ENCODE assay signal across 10 cellular contexts in the genomic region with DNA sequence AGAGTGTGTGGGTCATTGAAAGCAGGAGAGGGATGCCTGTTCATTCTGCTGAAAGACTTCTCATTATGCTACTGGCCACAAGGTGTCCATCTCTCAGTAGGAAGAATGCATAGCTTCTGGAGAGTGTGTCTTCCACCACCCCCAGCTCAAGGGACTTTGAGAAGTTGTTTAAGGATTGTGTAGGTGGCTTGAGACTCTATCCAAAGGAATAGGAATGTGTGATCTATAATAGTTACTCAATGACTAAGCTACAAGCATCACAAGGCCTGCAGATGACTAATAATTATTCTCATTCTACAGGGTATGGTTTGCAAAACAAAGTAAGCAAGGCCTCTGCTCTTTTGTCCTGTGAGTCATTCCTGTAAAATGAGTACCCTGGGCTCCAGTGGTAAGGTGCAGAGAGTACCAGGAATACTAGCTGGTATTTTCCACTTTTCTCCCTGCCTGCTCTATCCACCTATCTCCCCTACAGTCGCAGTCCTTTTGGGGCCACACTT.
DNase-seq lines count a peak whose midpoint lies in the region; ATAC-seq, FAIRE-seq and TF ChIP-seq lines count a peak whose summit lies in the region.
"Had no signal": no experiment of that assay in that cellular context is flagged by ENCODE, and none has a peak within 500 bp of the region (broad histone marks: within the 10 kb centered on the region; RNA-seq: fewer than 3 reads in every experiment).

No MANE protein-coding gene starts in this region.

- peak overlapping the region; percentile 65 to 67 for H3K18ac ChIP-seq in mesenchymal stem cell (ENCODE audit: low read depth in 1 of 2, low read length in 2 of 2)

- no peak overlapping the region for H3K23ac ChIP-seq in mesenchymal stem cell (ENCODE audit: low read length in 2 of 2)

- H3K27ac ChIP-seq in mesenchymal stem cell (ENCODE audit: low read length, poor library complexity, severe bottlenecking) (peak overlapping the region; percentile 98), sigmoid colon (peak overlapping the region in 1 of 4 donors; percentile 36)

- TF ChIP-seq CTCF in AG09319 (IDR thresholded peaks at IDR 0.05; ENCODE audit: low read depth, low read length), result peak; percentile 30
- TF ChIP-seq CTCF in MCF 10A (IDR thresholded peaks at IDR 0.05; ENCODE audit: unreplicated experiment), result peak; percentile 35
- no peak for TF ChIP-seq CTCF in sigmoid colon (IDR thresholded peaks at IDR 0.05)

- POLR2A ChIA-PET in MCF 10A (lab: Yijun Ruan, JAX) (interaction anchor here (0.6 to 4.2 kb wide), 18 partner anchors 8 to 1096 kb away, joined by 3 to 24 read pairs (median 4); no protein-coding TSS in a partner anchor), T-cell (lab: Charles Lee) (no interaction called here)

- H3K36me3 ChIP-seq in mesenchymal stem cell (ENCODE audit: control insufficient read depth in 1 of 2, insufficient read depth in 2 of 2, low read depth in 1 of 2, low read length in 2 of 2) (no peaks in the 10 kb centered on the region), sigmoid colon (no peaks in the 10 kb centered on the region)

- H3K4me3 ChIP-seq in mesenchymal stem cell (ENCODE audit: insufficient read depth in 1 of 2, low read depth in 1 of 2, low read length in 2 of 2), result no peak overlapping the region
- H3K4me3 ChIP-seq in sigmoid colon, result no peak overlapping the region

- H3K9me3 ChIP-seq in mesenchymal stem cell (ENCODE audit: control insufficient read depth, low read length) (peaks cover 5% of the 10 kb centered on the region), sigmoid colon (no peaks in the 10 kb centered on the region)

- no TSS peak for BruUV-seq in MCF 10A (replicated peaks; lab: Mats Ljungman, UMichigan)

- ATAC-seq in HG03025 (IDR thresholded peaks at IDR 0.05; ENCODE audit: low FRiP score, unreplicated experiment) (no peak), T-cell (replicated peaks in 1 of 4) (no peak), HG02852 (IDR thresholded peaks at IDR 0.05; ENCODE audit: unreplicated experiment) (no peak)

- 0% methylated on average over 1 of the region's 1 CpG for WGBS in mesenchymal stem cell
- WGBS in sigmoid colon, 2 donors, result 88 to 90% methylated on average over 1 of the region's 1 CpG

- H3K36me3 Mint-ChIP-seq in MCF 10A (ENCODE audit: insufficient read depth, unreplicated experiment) (peaks cover 8% of the 10 kb centered on the region), T-cell (no peaks in the 10 kb centered on the region)

- H3K9me3 Mint-ChIP-seq in MCF 10A (ENCODE audit: unreplicated experiment), result no peaks in the 10 kb centered on the region
- H3K9me3 Mint-ChIP-seq in T-cell, result no peaks in the 10 kb centered on the region

- H3K79me1 ChIP-seq in mesenchymal stem cell (replicated peaks; ENCODE audit: low read length, poor library complexity, severe bottlenecking), result no peaks in the 10 kb centered on the region

- H2AK5ac ChIP-seq in mesenchymal stem cell (ENCODE audit: low read length, severe bottlenecking), result peak overlapping the region; percentile 67

- no peak overlapping the region for H3K14ac ChIP-seq in mesenchymal stem cell (ENCODE audit: low read length in 2 of 2)

- H2BK120ac ChIP-seq in mesenchymal stem cell (ENCODE audit: low read depth, low read length), result no peak overlapping the region

- H3K4ac ChIP-seq in mesenchymal stem cell (ENCODE audit: low read depth in 1 of 2, low read length in 2 of 2), result peak overlapping the region; percentile 9 to 45

- H3K27ac Mint-ChIP-seq in MCF 10A (ENCODE audit: low read depth, unreplicated experiment) (peak overlapping the region; percentile 96), T-cell (no peak overlapping the region)

- H4K91ac ChIP-seq in mesenchymal stem cell (ENCODE audit: low read length), result peak overlapping the region; percentile 64

- H2BK5ac ChIP-seq in mesenchymal stem cell (ENCODE audit: low read depth, low read length, poor library complexity, severe bottlenecking), result peak overlapping the region; percentile 94

- no peak overlapping the region for H3K4me2 ChIP-seq in mesenchymal stem cell (ENCODE audit: low read length, poor library complexity, severe bottlenecking)

- H3K4me1 Mint-ChIP-seq in MCF 10A (ENCODE audit: insufficient read depth, unreplicated experiment), result peaks cover 40% of the 10 kb centered on the region
- no peaks in the 10 kb centered on the region for H3K4me1 Mint-ChIP-seq in T-cell

- DNase-seq in AG09319 (ENCODE audit: extremely low read depth, low read depth) (peak; percentile 72), HTR-8/SVneo (ENCODE audit: insufficient read length, low spot score) (peak; percentile 65), MCF 10A (ENCODE audit: unreplicated experiment) (peak; percentile 95), mesenchymal stem cell (peak; percentile 96), T-cell (no peak), sigmoid colon (no peak)
- DNase-seq: activated T-cell treated with anti-CD3 and anti-CD28 coated beads for 4 hours, NCI-H446 treated with DMSO at 0.1 percent for 48 hours had no signal

- no peaks in the 10 kb centered on the region for H3K27me3 ChIP-seq in mesenchymal stem cell (ENCODE audit: control insufficient read depth in 1 of 2, insufficient read depth in 1 of 2, low read length in 2 of 2)
- no peaks in the 10 kb centered on the region for H3K27me3 ChIP-seq in sigmoid colon

- intact Hi-C loops in MCF 10A (cut with micrococcal nuclease) (loop anchor here (1.0 to 5.0 kb wide), 3 partner anchors 81 to 1095 kb away; a partner anchor contains a TSS), sigmoid colon (cut with DNase I) (no loop called here)

- TF ChIP-seq POLR2A in sigmoid colon (IDR thresholded peaks at IDR 0.05), result no peak

- peak; percentile 72 for FAIRE-seq in HTR-8/SVneo (lab: Jason Lieb, UNC)

- TF ChIP-seq EP300 in sigmoid colon (IDR thresholded peaks at IDR 0.05), result no peak

- H2AFZ ChIP-seq in mesenchymal stem cell (ENCODE audit: low read depth, low read length), result no peak overlapping the region

- peak overlapping the region; percentile 83 for H4K8ac ChIP-seq in mesenchymal stem cell (ENCODE audit: low read length)

- peak overlapping the region; percentile 44 for H2BK15ac ChIP-seq in mesenchymal stem cell (ENCODE audit: low read depth, poor library complexity, severe bottlenecking)

- H2BK12ac ChIP-seq in mesenchymal stem cell (ENCODE audit: low read length in 2 of 2), result peak overlapping the region; percentile 33 to 80

- no peaks in the 10 kb centered on the region for H3K27me3 Mint-ChIP-seq in MCF 10A (ENCODE audit: insufficient read depth, unreplicated experiment)
- peaks cover 0 to 3% of the 10 kb centered on the region in 2 donors for H3K27me3 Mint-ChIP-seq in T-cell

- H3K9ac ChIP-seq in mesenchymal stem cell (ENCODE audit: low read length), result peak overlapping the region; percentile 75

- peaks cover 9% of the 10 kb centered on the region for H3K4me1 ChIP-seq in mesenchymal stem cell (ENCODE audit: control insufficient read depth, insufficient read depth, low read depth, low read length)
- peaks cover 0 to 10% (median 8%) of the 10 kb centered on the region in 4 donors for H3K4me1 ChIP-seq in sigmoid colon

- H3K4me3 Mint-ChIP-seq in MCF 10A (ENCODE audit: unreplicated experiment) (peak overlapping the region; percentile 9), T-cell (no peak overlapping the region)

- CTCF ChIA-PET in MCF 10A (lab: Yijun Ruan, JAX) (interaction anchor here (0.6 to 1.9 kb wide), 7 partner anchors 9 to 1257 kb away, joined by 3 to 5 read pairs (median 4); no protein-coding TSS in a partner anchor), T-cell (lab: Charles Lee) (interaction anchor here in 1 of 2 donors (0.6 kb wide), 1 partner anchor 18 kb away, joined by 8 read pairs; no protein-coding TSS in a partner anchor)

Comparison
In these comparisons a context has a peak if more than half of its experiments do, and no peak if none do; other contexts are left out.
1. DNase-seq: peak in AG09319 (single experiment), HTR-8/SVneo (single experiment), MCF 10A (single experiment) and mesenchymal stem cell (single experiment); none in T-cell (0 of 34) and sigmoid colon (single experiment).
2. CTCF ChIP-seq: peak in AG09319 (single experiment) and MCF 10A (single experiment); none in sigmoid colon (0 of 4).